In genomic region chr2:108935231-108935863, GRCh38 we compare ENCODE assay signal across 2 cellular contexts.
A peak's percentile ranks its signal among the peaks of the same experiment; 100 is the strongest.
TF ChIP-seq lines count a peak whose summit lies in the region.

No MANE protein-coding gene starts in this region.

TF ChIP-seq in HEK293, 187 proteins besides CTCF, POLR2A, EP300 and RAD21:
- no peak for TF ChIP-seq REST (tag by site-specific recombination; IDR thresholded peaks at IDR 0.05)
- peak; percentile 32; the same call in 1 of the 2 replicates for TF ChIP-seq OSR2 (tag by site-specific recombination; IDR thresholded peaks at IDR 0.05)
TF ChIP-seq in HEK293: peak in this region for 1.

TF ChIP-seq in WTC11, 78 proteins besides CTCF, POLR2A, EP300 and RAD21 (continued from another document):
- TF ChIP-seq, protein P1, sequence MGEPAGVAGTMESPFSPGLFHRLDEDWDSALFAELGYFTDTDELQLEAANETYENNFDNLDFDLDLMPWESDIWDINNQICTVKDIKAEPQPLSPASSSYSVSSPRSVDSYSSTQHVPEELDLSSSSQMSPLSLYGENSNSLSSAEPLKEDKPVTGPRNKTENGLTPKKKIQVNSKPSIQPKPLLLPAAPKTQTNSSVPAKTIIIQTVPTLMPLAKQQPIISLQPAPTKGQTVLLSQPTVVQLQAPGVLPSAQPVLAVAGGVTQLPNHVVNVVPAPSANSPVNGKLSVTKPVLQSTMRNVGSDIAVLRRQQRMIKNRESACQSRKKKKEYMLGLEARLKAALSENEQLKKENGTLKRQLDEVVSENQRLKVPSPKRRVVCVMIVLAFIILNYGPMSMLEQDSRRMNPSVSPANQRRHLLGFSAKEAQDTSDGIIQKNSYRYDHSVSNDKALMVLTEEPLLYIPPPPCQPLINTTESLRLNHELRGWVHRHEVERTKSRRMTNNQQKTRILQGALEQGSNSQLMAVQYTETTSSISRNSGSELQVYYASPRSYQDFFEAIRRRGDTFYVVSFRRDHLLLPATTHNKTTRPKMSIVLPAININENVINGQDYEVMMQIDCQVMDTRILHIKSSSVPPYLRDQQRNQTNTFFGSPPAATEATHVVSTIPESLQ (CRISPR knock-in tag; IDR thresholded peaks at IDR 0.05): no peak
- TF ChIP-seq, protein P2, sequence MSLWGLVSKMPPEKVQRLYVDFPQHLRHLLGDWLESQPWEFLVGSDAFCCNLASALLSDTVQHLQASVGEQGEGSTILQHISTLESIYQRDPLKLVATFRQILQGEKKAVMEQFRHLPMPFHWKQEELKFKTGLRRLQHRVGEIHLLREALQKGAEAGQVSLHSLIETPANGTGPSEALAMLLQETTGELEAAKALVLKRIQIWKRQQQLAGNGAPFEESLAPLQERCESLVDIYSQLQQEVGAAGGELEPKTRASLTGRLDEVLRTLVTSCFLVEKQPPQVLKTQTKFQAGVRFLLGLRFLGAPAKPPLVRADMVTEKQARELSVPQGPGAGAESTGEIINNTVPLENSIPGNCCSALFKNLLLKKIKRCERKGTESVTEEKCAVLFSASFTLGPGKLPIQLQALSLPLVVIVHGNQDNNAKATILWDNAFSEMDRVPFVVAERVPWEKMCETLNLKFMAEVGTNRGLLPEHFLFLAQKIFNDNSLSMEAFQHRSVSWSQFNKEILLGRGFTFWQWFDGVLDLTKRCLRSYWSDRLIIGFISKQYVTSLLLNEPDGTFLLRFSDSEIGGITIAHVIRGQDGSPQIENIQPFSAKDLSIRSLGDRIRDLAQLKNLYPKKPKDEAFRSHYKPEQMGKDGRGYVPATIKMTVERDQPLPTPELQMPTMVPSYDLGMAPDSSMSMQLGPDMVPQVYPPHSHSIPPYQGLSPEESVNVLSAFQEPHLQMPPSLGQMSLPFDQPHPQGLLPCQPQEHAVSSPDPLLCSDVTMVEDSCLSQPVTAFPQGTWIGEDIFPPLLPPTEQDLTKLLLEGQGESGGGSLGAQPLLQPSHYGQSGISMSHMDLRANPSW (CRISPR knock-in tag; conservative IDR thresholded peaks at IDR 0.05; ENCODE audit: low read depth): no peak
- TF ChIP-seq ETV6 (CRISPR knock-in tag; IDR thresholded peaks at IDR 0.05) (no peak), ZNF671 (CRISPR knock-in tag; IDR thresholded peaks at IDR 0.05) (no peak)
TF ChIP-seq in WTC11: peak in this region for 0.
